ENCODE assay signal across 19 cellular contexts in genomic region chr12:132807295-132808222, GRCh38. TPM values are rescaled to one million over a fixed set of nuclear protein-coding genes. Genes with fewer than 3 reads are reported as not detected.
DNase-seq lines count a peak whose midpoint lies in the region; ATAC-seq, FAIRE-seq and TF ChIP-seq lines count a peak whose summit lies in the region.
"Had no signal": no experiment of that assay in that cellular context is flagged by ENCODE, and none has a peak within 500 bp of the region (broad histone marks: within the 10 kb centered on the region; RNA-seq: fewer than 3 reads in every experiment).

No MANE protein-coding gene starts in this region.

- RAD21 ChIA-PET in GM12878 (lab: Charles Lee; ENCODE audit: unreplicated experiment), result no interaction called here

- peaks cover 5% of the 10 kb centered on the region for H3K27me3 Mint-ChIP-seq in nephron progenitor cell (ENCODE audit: low read depth, poor library complexity)
- no peaks in the 10 kb centered on the region for H3K27me3 Mint-ChIP-seq in activated T-helper 2 cell treated with anti-CD3 and anti-CD28 coated beads, Interferon-gamma antibody, Interleukin-2, Interleukin-4, amounts not matched to agents 10 μg/mL and 5 μg/mL and 100 μg/mL, durations not matched to agents 14 hours and 24 hours and 36 hours (ENCODE audit: low read depth)
- H3K27me3 Mint-ChIP-seq: IgD-negative memory B cell, naive B cell had no signal

- no peak for FAIRE-seq in GM12878 (lab: Jason Lieb, UNC)
- FAIRE-seq: A204.1 had no signal

- CTCF ChIA-PET in GM12878 (lab: Yijun Ruan, JAX), result no interaction called here

- ATAC-seq in GM12878 (no peak), GM21529 (IDR thresholded peaks at IDR 0.05; ENCODE audit: unreplicated experiment) (no peak)
- ATAC-seq: Panc1 had no signal

- no peak for TF ChIP-seq EP300 in GM12878 (IDR thresholded peaks at IDR 0.05; ENCODE audit: borderline replicate concordance in 1 of 2, control insufficient read depth in 1 of 2, low read depth in 2 of 2, low read length in 2 of 2)

- no peak for TF ChIP-seq RAD21 in GM12878 (IDR thresholded peaks at IDR 0.05; ENCODE audit: insufficient read depth, low read depth, low read length)

- TF ChIP-seq POLR2A in GM12878 (IDR thresholded peaks at IDR 0.05; ENCODE audit: low read depth, low read length), result no peak

- peaks cover 4% of the 10 kb centered on the region; the same call in 1 of the 2 replicates for H4K20me1 ChIP-seq in GM23248 (ENCODE audit: insufficient read depth)
- H4K20me1 ChIP-seq in GM12878 (ENCODE audit: control insufficient read depth, insufficient read depth), result no peaks in the 10 kb centered on the region

- no peak overlapping the region for H3K27ac ChIP-seq in GM23248
- no peak overlapping the region for H3K27ac ChIP-seq in GM12878 (ENCODE audit: control insufficient read depth, insufficient read depth)

- H3K27me3 ChIP-seq in GM23248 (replicated peaks; ENCODE audit: insufficient read depth), result no peaks in the 10 kb centered on the region
- H3K27me3 ChIP-seq in GM12878 (replicated peaks in 1 of 2; ENCODE audit: control insufficient read depth in 2 of 2, insufficient read depth in 2 of 2, low read length in 1 of 2), result no peaks in the 10 kb centered on the region

- DNase-seq in NCI-H82 (lab: John Stamatoyannopoulos, UW), result peak; percentile 53
- no peak for DNase-seq in NCI-H82 treated with DMSO at 0.1 percent for 48 hours (lab: John Stamatoyannopoulos, UW; ENCODE audit: unreplicated experiment)
- DNase-seq in GM23248, result peak; percentile 44
- no peak for DNase-seq in GM12878 (ENCODE audit: low read depth, low spot score)
- no peak for DNase-seq in nephron progenitor cell
- DNase-seq in activated T-helper 2 cell treated with anti-CD3 and anti-CD28 coated beads, Interferon-gamma antibody, Interleukin-2, Interleukin-4, amounts not matched to agents 10 μg/mL and 5 μg/mL and 100 μg/mL, durations not matched to agents 14 hours and 24 hours and 36 hours (ENCODE audit: low spot score), result no peak
- DNase-seq in stimulated activated CD4-positive, alpha-beta T cell treated with anti-CD3 and anti-CD28 coated beads, Interleukin-12 subunit alpha, Interleukin-12 subunit beta, amount 100 ng/mL, for 4 hours, result no peak
- DNase-seq: amniotic stem cell, foreskin fibroblast, HFFc6, naive B cell, NCI-H2081 treated with DMSO at 0.1 percent for 48 hours, NCI-H526 treated with DMSO at 0.1 percent for 48 hours, trophoblast cell had no signal

- no peak overlapping the region for H3K4me3 Mint-ChIP-seq in nephron progenitor cell
- no peak overlapping the region for H3K4me3 Mint-ChIP-seq in activated T-helper 2 cell treated with anti-CD3 and anti-CD28 coated beads, Interferon-gamma antibody, Interleukin-2, Interleukin-4, amounts not matched to agents 10 μg/mL and 5 μg/mL and 100 μg/mL, durations not matched to agents 14 hours and 24 hours and 36 hours (ENCODE audit: low read depth)
- H3K4me3 Mint-ChIP-seq: activated T-helper 1 cell treated with anti-CD3 and anti-CD28 coated beads, Interleukin-12 subunit alpha, Interleukin-12 subunit beta, Interleukin-2, Interleukin-4 antibody, amounts not matched to agents 30 ng/mL and 10 ng/mL and 1 ng/mL, durations not matched to agents 14 hours and 24 hours and 36 hours; HFFc6; IgD-negative memory B cell; naive B cell had no signal

- TSS peak; percentile 77 for BruUV-seq in GM12878 (replicated peaks; lab: Mats Ljungman, UMichigan)

- H3K9me3 Mint-ChIP-seq in nephron progenitor cell, result peaks cover 17% of the 10 kb centered on the region
- H3K9me3 Mint-ChIP-seq in activated T-helper 2 cell treated with anti-CD3 and anti-CD28 coated beads, Interferon-gamma antibody, Interleukin-2, Interleukin-4, amounts not matched to agents 10 μg/mL and 5 μg/mL and 100 μg/mL, durations not matched to agents 14 hours and 24 hours and 36 hours, result peaks cover 5% of the 10 kb centered on the region
- H3K9me3 Mint-ChIP-seq: activated T-helper 1 cell treated with anti-CD3 and anti-CD28 coated beads, Interleukin-12 subunit alpha, Interleukin-12 subunit beta, Interleukin-2, Interleukin-4 antibody, amounts not matched to agents 30 ng/mL and 10 ng/mL and 1 ng/mL, durations not matched to agents 14 hours and 24 hours and 36 hours; HFFc6; IgD-negative memory B cell; naive B cell had no signal

- H3K79me2 ChIP-seq in GM23248 (ENCODE audit: insufficient read depth), result peaks cover 82% of the 10 kb centered on the region
- H3K79me2 ChIP-seq in GM12878 (ENCODE audit: control insufficient read depth, insufficient read depth, low read length), result peaks cover 2% of the 10 kb centered on the region; the same call in 1 of the 2 replicates

- SMC1A ChIA-PET in GM12878 (lab: Charles Lee; ENCODE audit: uncharacterized antibody, unreplicated experiment), result no interaction called here

- H3F3A ChIP-seq in GM23248 (ENCODE audit: insufficient read depth), result peaks cover 37% of the 10 kb centered on the region

- H3K4me1 Mint-ChIP-seq in nephron progenitor cell, result no peaks in the 10 kb centered on the region
- H3K4me1 Mint-ChIP-seq in activated T-helper 2 cell treated with anti-CD3 and anti-CD28 coated beads, Interferon-gamma antibody, Interleukin-2, Interleukin-4, amounts not matched to agents 10 μg/mL and 5 μg/mL and 100 μg/mL, durations not matched to agents 14 hours and 24 hours and 36 hours (ENCODE audit: low read depth), result peaks cover 18% of the 10 kb centered on the region

- in situ Hi-C loops in GM23248 (cut with MboI) (no loop called here), GM12878 (cut with MboI) (no loop called here)

- H3K9ac ChIP-seq in GM23248 (no peak overlapping the region), GM12878 (ENCODE audit: control insufficient read depth, insufficient read depth, low read length) (no peak overlapping the region)

- intact Hi-C loops in GM12878 (cut with micrococcal nuclease; ENCODE audit: unreplicated experiment), result no loop called here
- intact Hi-C loops in activated T-helper 2 cell treated with anti-CD3 and anti-CD28 coated beads, Interferon-gamma antibody, Interleukin-2, Interleukin-4, amounts not matched to agents 10 μg/mL and 5 μg/mL and 100 μg/mL, durations not matched to agents 14 hours and 24 hours and 36 hours (cut with micrococcal nuclease), result no loop called here

- peaks cover 50% of the 10 kb centered on the region; the same call in 1 of the 2 replicates for H3K36me3 ChIP-seq in GM23248 (ENCODE audit: low read depth)
- peaks cover 22 to 30% of the 10 kb centered on the region in 2 experiments for H3K36me3 ChIP-seq in GM12878 (ENCODE audit: control insufficient read depth in 2 of 2, insufficient read depth in 2 of 2, low read length in 1 of 2)

- H3K4me1 ChIP-seq in GM23248 (ENCODE audit: insufficient read depth) (peaks cover 9% of the 10 kb centered on the region; the same call in 1 of the 2 replicates), GM12878 (ENCODE audit: control insufficient read depth, insufficient read depth, low read length) (no peaks in the 10 kb centered on the region)

- no peak for TF ChIP-seq CTCF in GM12878 (IDR thresholded peaks at IDR 0.05 in 2 of 3, conservative IDR thresholded peaks at IDR 0.05 in 1 of 3; ENCODE audit: control insufficient read depth in 2 of 3, extremely low read depth in 1 of 3, insufficient read depth in 1 of 3, low read depth in 3 of 3, low read length in 3 of 3)
- TF ChIP-seq CTCF in nephron progenitor cell (IDR thresholded peaks at IDR 0.05), result no peak

- no peaks in the 10 kb centered on the region for H3K9me3 ChIP-seq in GM23248 (ENCODE audit: low read depth)
- H3K9me3 ChIP-seq in GM12878 (replicated peaks; ENCODE audit: control insufficient read depth, insufficient read depth, low read length), result no peaks in the 10 kb centered on the region

- no peaks in the 10 kb centered on the region for H3K9me2 ChIP-seq in GM23248 (ENCODE audit: insufficient read depth)

- H3K4me2 ChIP-seq in GM23248 (ENCODE audit: unreplicated experiment) (no peak overlapping the region), GM12878 (ENCODE audit: control insufficient read depth, insufficient read depth) (no peak overlapping the region)

- 73 to 83% methylated on average over 26 to 33 of the region's 33 CpGs for WGBS in GM23248 (ENCODE audit: low coverage in 1 of 2, low lambda C conversion rate in 2 of 2, missing lambda C conversion rate in 2 of 2), 2 experiments
- WGBS in GM12878 (ENCODE audit: insufficient coverage, insufficient replicate concordance, low lambda C conversion rate, missing lambda C conversion rate), result 98% methylated on average over 27 of the region's 33 CpGs

- peak overlapping the region; percentile 24 for H3K27ac Mint-ChIP-seq in nephron progenitor cell
- no peak overlapping the region for H3K27ac Mint-ChIP-seq in activated T-helper 2 cell treated with anti-CD3 and anti-CD28 coated beads, Interferon-gamma antibody, Interleukin-2, Interleukin-4, amounts not matched to agents 10 μg/mL and 5 μg/mL and 100 μg/mL, durations not matched to agents 14 hours and 24 hours and 36 hours
- H3K27ac Mint-ChIP-seq: activated T-helper 1 cell treated with anti-CD3 and anti-CD28 coated beads, Interleukin-12 subunit alpha, Interleukin-12 subunit beta, Interleukin-2, Interleukin-4 antibody, amounts not matched to agents 30 ng/mL and 10 ng/mL and 1 ng/mL, durations not matched to agents 14 hours and 24 hours and 36 hours; HFFc6 had no signal

- H2AFZ ChIP-seq in GM23248 (no peak overlapping the region), GM12878 (ENCODE audit: control insufficient read depth, low read depth, low read length) (no peak overlapping the region)

- no peak overlapping the region for H3K4me3 ChIP-seq in GM23248
- no peak overlapping the region for H3K4me3 ChIP-seq in GM12878

- POLR2A ChIA-PET in GM12878 (lab: Charles Lee), result no interaction called here

- peaks cover 80% of the 10 kb centered on the region for H3K36me3 Mint-ChIP-seq in nephron progenitor cell (ENCODE audit: low read depth)
- peaks cover 76% of the 10 kb centered on the region for H3K36me3 Mint-ChIP-seq in activated T-helper 2 cell treated with anti-CD3 and anti-CD28 coated beads, Interferon-gamma antibody, Interleukin-2, Interleukin-4, amounts not matched to agents 10 μg/mL and 5 μg/mL and 100 μg/mL, durations not matched to agents 14 hours and 24 hours and 36 hours (ENCODE audit: low read depth)

RNA-seq across cellular contexts. Expression of gene GOLGA3, which starts 21.1 kb away (rescaled TPM):
- 80.3 and 118 TPM in 2 replicates for total RNA-seq in GM23248 (2014; rRNA removed; shearing (Covaris generic))
- polyA plus RNA-seq in GM23248 (2016; fragmentation: Nextera tagmentation; extraction: Ambion mirVana) (37.5 and 38.1 TPM in 2 replicates), GM12878 (2011; rRNA removed) (5.7 and 9.7 TPM in 2 replicates), GM12878 (2014; fragmentation: Illumina TruSeq; extraction: Trizol) (4.6 and 8.3 TPM in 2 replicates), GM12878 (2014; fragmentation: Nextera tagmentation; extraction: Ambion mirVana) (1 to 10 TPM; 2.0 to 3.7 TPM), GM12878 (2014; rRNA removed) (16.0 and 21.5 TPM in 2 replicates), GM12878 (2016; fragmentation: Nextera tagmentation; extraction: Ambion mirVana) (10 to 100 TPM; 14.4 to 16.8 TPM)
- 90.2 and 116 TPM in 2 replicates for total RNA-seq in GM12878 (2013; cell fraction: nucleolus; rRNA removed)
- total RNA-seq in GM12878 (2014; rRNA removed) (30.5 and 33.2 TPM in 2 replicates), GM12878 (2014; rRNA removed; fragmentation: Illumina TruSeq; extraction: Trizol) (17.4 and 18.6 TPM in 2 replicates), GM12878 (2021) (36.3 and 42.7 TPM in 2 replicates)
- 8.9 TPM for polyA plus RNA-seq in GM12878 (2011; ENCODE audit: low read depth)
- polyA plus RNA-seq in GM12878 (2011; cell fraction: cytosol; rRNA removed), result 13.4 and 15.2 TPM in 2 replicates
- 19.3 and 29.6 TPM in 2 replicates for polyA plus RNA-seq in GM12878 (2011; cell fraction: nucleus; rRNA removed)
- 18.0 and 18.3 TPM in 2 replicates for polyA plus RNA-seq in GM12878 (2012)
- 16.6 and 31.5 TPM in 2 replicates for polyA minus RNA-seq in GM12878 (2011; rRNA and poly(A)+ RNA removed)
- polyA minus RNA-seq in GM12878 (2011; cell fraction: cytosol; rRNA and poly(A)+ RNA removed), result 17.8 and 21.1 TPM in 2 replicates
- 10.0 and 30.3 TPM in 2 replicates for polyA minus RNA-seq in GM12878 (2011; cell fraction: nucleus; rRNA and poly(A)+ RNA removed)
- total RNA-seq in activated T-helper 2 cell treated with anti-CD3 and anti-CD28 coated beads, Interferon-gamma antibody, Interleukin-2, Interleukin-4, amounts not matched to agents 10 μg/mL and 5 μg/mL and 100 μg/mL, durations not matched to agents 14 hours and 24 hours and 36 hours, result 64.5 and 66.2 TPM in 2 replicates

RNA-seq across cellular contexts. Expression of gene ANKLE2, which starts 45.9 kb away (rescaled TPM):
- total RNA-seq in GM23248 (2014; rRNA removed; shearing (Covaris generic)), result 69.6 and 83.3 TPM in 2 replicates
- polyA plus RNA-seq in GM23248 (2016; fragmentation: Nextera tagmentation; extraction: Ambion mirVana) (48.3 and 49.4 TPM in 2 replicates), GM12878 (2011; rRNA removed) (58.3 and 89.4 TPM in 2 replicates), GM12878 (2014; fragmentation: Illumina TruSeq; extraction: Trizol) (47.7 and 53.3 TPM in 2 replicates), GM12878 (2014; fragmentation: Nextera tagmentation; extraction: Ambion mirVana) (1 to 10 TPM; 4.3 to 6.7 TPM), GM12878 (2014; rRNA removed) (65.5 and 69.0 TPM in 2 replicates), GM12878 (2016; fragmentation: Nextera tagmentation; extraction: Ambion mirVana) (10 to 100 TPM; 28.2 to 41.7 TPM)
- 213 and 227 TPM in 2 replicates for total RNA-seq in GM12878 (2013; cell fraction: nucleolus; rRNA removed)
- total RNA-seq in GM12878 (2014; rRNA removed) (53.6 and 57.3 TPM in 2 replicates), GM12878 (2014; rRNA removed; fragmentation: Illumina TruSeq; extraction: Trizol) (47.5 and 52.6 TPM in 2 replicates), GM12878 (2021) (63.5 and 65.9 TPM in 2 replicates)
- polyA plus RNA-seq in GM12878 (2011; ENCODE audit: low read depth), result 31.3 TPM
- 81.6 and 106 TPM in 2 replicates for polyA plus RNA-seq in GM12878 (2011; cell fraction: cytosol; rRNA removed)
- polyA plus RNA-seq in GM12878 (2011; cell fraction: nucleus; rRNA removed), result 296 and 304 TPM in 2 replicates
- polyA plus RNA-seq in GM12878 (2012), result 45.3 and 47.1 TPM in 2 replicates
- 158 and 234 TPM in 2 replicates for polyA minus RNA-seq in GM12878 (2011; rRNA and poly(A)+ RNA removed)
- polyA minus RNA-seq in GM12878 (2011; cell fraction: cytosol; rRNA and poly(A)+ RNA removed), result 35.5 and 49.6 TPM in 2 replicates
- polyA minus RNA-seq in GM12878 (2011; cell fraction: nucleus; rRNA and poly(A)+ RNA removed), result 102 and 170 TPM in 2 replicates
- total RNA-seq in activated T-helper 2 cell treated with anti-CD3 and anti-CD28 coated beads, Interferon-gamma antibody, Interleukin-2, Interleukin-4, amounts not matched to agents 10 μg/mL and 5 μg/mL and 100 μg/mL, durations not matched to agents 14 hours and 24 hours and 36 hours, result 143 and 152 TPM in 2 replicates

Comparison
In these comparisons a context has a peak if more than half of its experiments do, and no peak if none do; other contexts are left out.
1. DNase-seq: peak in NCI-H82 (single experiment) and GM23248 (single experiment); none in NCI-H82 treated with DMSO at 0.1 percent for 48 hours (single experiment), GM12878 (single experiment), nephron progenitor cell (single experiment), activated T-helper 2 cell treated with anti-CD3 and anti-CD28 coated beads, Interferon-gamma antibody, Interleukin-2, Interleukin-4, amounts not matched to agents 10 μg/mL and 5 μg/mL and 100 μg/mL, durations not matched to agents 14 hours and 24 hours and 36 hours (single experiment) and stimulated activated CD4-positive, alpha-beta T cell treated with anti-CD3 and anti-CD28 coated beads, Interleukin-12 subunit alpha, Interleukin-12 subunit beta, amount 100 ng/mL, for 4 hours (single experiment).